Comparison of ENCODE assay signal across 8 cellular contexts in genomic region chr6:125918681-125919566, GRCh38. TPM values are rescaled to one million over a fixed set of nuclear protein-coding genes. Genes with fewer than 3 reads are reported as not detected.
DNase-seq lines count a peak whose midpoint lies in the region; ATAC-seq, FAIRE-seq and TF ChIP-seq lines count a peak whose summit lies in the region.

No MANE protein-coding gene starts in this region.

- peak; percentile 51 for FAIRE-seq in colon (lab: Jason Lieb, UNC)

- no peaks in the 10 kb centered on the region for H3K79me1 ChIP-seq in mesendoderm (ENCODE audit: low read length)

- H3K4me3 ChIP-seq in GM08714 (ENCODE audit: low read length): peak overlapping the region; percentile 74
- H3K4me3 ChIP-seq in mesendoderm (ENCODE audit: low read length): no peak overlapping the region
- peak overlapping the region; percentile 25 to 46 (median 38) for H3K4me3 ChIP-seq in stomach

- H2BK120ac ChIP-seq in mesendoderm (ENCODE audit: low read depth, low read length): no peak overlapping the region

- no peak overlapping the region for H2AK5ac ChIP-seq in mesendoderm (ENCODE audit: low read length)

- TF ChIP-seq CTCF in stomach (IDR thresholded peaks at IDR 0.05): peak in 1 of 7 experiments; percentile 13

- no peak overlapping the region for H3K9ac ChIP-seq in mesendoderm (ENCODE audit: low read length)

- intact Hi-C loops in stomach (cut with DNase I; ENCODE audit: low total_unique reads): no loop called here

- H3K4ac ChIP-seq in mesendoderm (ENCODE audit: low read depth, low read length): no peak overlapping the region

- no peaks in the 10 kb centered on the region for H3K9me3 ChIP-seq in stomach

- H3K27ac ChIP-seq in mesendoderm (ENCODE audit: low read depth, low read length) (no peak overlapping the region), stomach (peak overlapping the region; percentile 82 to 95 (median 87))

- no peak overlapping the region for H4K5ac ChIP-seq in mesendoderm (ENCODE audit: low read length)

- no peak overlapping the region for H2BK15ac ChIP-seq in mesendoderm (replicated peaks; ENCODE audit: low read depth)

- H3K23ac ChIP-seq in mesendoderm (ENCODE audit: low read length): no peak overlapping the region

- H3K27me3 ChIP-seq in mesendoderm (ENCODE audit: insufficient read depth, low read length, poor library complexity) (no peaks in the 10 kb centered on the region), stomach (no peaks in the 10 kb centered on the region)

- TF ChIP-seq EP300 in stomach (IDR thresholded peaks at IDR 0.05): no peak

- no peaks in the 10 kb centered on the region for H3K79me2 ChIP-seq in mesendoderm (ENCODE audit: control insufficient read depth, insufficient read depth, low read length)

- H3K36me3 ChIP-seq in mesendoderm (ENCODE audit: control insufficient read depth, insufficient read depth, low read length): no peaks in the 10 kb centered on the region
- peaks cover 40 to 59% (median 53%) of the 10 kb centered on the region in 4 donors for H3K36me3 ChIP-seq in stomach

- H4K8ac ChIP-seq in mesendoderm (ENCODE audit: low read depth, low read length): no peak overlapping the region

- H3K18ac ChIP-seq in mesendoderm (ENCODE audit: low read length): no peak overlapping the region

- DNase-seq in HuH-7.5 (ENCODE audit: low spot score) (peak; percentile 25), T-helper 1 cell (peak; percentile 17 to 90 (median 35)), mesendoderm (peak; percentile 18), stomach (peak; percentile 52), C1 segment of cervical spinal cord (lab: John Stamatoyannopoulos, UW) (no peak)

- peak; percentile 96 for ATAC-seq in GM21576 (IDR thresholded peaks at IDR 0.05; ENCODE audit: unreplicated experiment)

- H3K4me1 ChIP-seq in mesendoderm (ENCODE audit: control insufficient read depth, low read depth, low read length) (no peaks in the 10 kb centered on the region), stomach (peaks cover 20 to 53% (median 23%) of the 10 kb centered on the region in 4 donors)

- H3K4me2 ChIP-seq in mesendoderm (ENCODE audit: low read length): no peak overlapping the region

- no peak overlapping the region for H2BK5ac ChIP-seq in mesendoderm (ENCODE audit: low read length)

- no peak overlapping the region for H3K56ac ChIP-seq in mesendoderm (ENCODE audit: low read length)

- no CpG with 5 or more reads among the region's 13 CpGs for WGBS in mesendoderm (ENCODE audit: extremely low coverage, insufficient coverage, low lambda C conversion rate)
- 11 to 29% (median 13%) methylated on average over 13 of the region's 13 CpGs for WGBS in stomach, 5 donors

- peak in 1 of 4 donors; percentile 64 for TF ChIP-seq POLR2A in stomach (IDR thresholded peaks at IDR 0.05)

RNA-seq across cellular contexts. Expression of gene HINT3, which starts 37.6 kb away (rescaled TPM):
- polyA plus RNA-seq in mesendoderm (2013, experiment 1 of 2): 5.1 TPM
- 5.2 TPM for polyA plus RNA-seq in mesendoderm (2013, experiment 2 of 2)
- total RNA-seq in stomach: 10 to 100 TPM in 4 of 5 donors, 1 to 10 TPM in 1; 9.9 to 36.0 (median 24.3) TPM
- 10 to 100 TPM in 2 of 3 donors, 1 to 10 TPM in 1; 9.3 to 28.9 (median 17.6) TPM for polyA plus RNA-seq in stomach

Comparison
In these comparisons a context has a peak if more than half of its experiments do, and no peak if none do; other contexts are left out.
1. DNase-seq: peak in HuH-7.5 (single experiment), T-helper 1 cell (5 of 5), mesendoderm (single experiment) and stomach (single experiment); none in C1 segment of cervical spinal cord (0 of 14).